1 cellular context compared by ENCODE assay signal in genomic region chr2:112275314-112275886, GRCh38.
TF ChIP-seq lines count a peak whose summit lies in the region.

TSS of gene ZC3H6 (plus strand) at chr2:112275597. CDS start at chr2:112275995, 398 bp downstream.

TF ChIP-seq in GM23338, 12 proteins besides CTCF, POLR2A, EP300 and RAD21 (continued from another document):
- TF ChIP-seq REST (IDR thresholded peaks at IDR 0.05; ENCODE audit: unreplicated experiment) (no peak), EZH2 (IDR thresholded peaks at IDR 0.05; ENCODE audit: low read depth, unreplicated experiment) (no peak), CREB1 (CRISPR knock-in tag; IDR thresholded peaks at IDR 0.05; ENCODE audit: low read depth) (peak; percentile 84), ZNF331 (CRISPR knock-in tag; IDR thresholded peaks at IDR 0.05; ENCODE audit: low read depth) (no peak), STAT1 (IDR thresholded peaks at IDR 0.05; ENCODE audit: unreplicated experiment) (no peak)
